In the genomic region with DNA sequence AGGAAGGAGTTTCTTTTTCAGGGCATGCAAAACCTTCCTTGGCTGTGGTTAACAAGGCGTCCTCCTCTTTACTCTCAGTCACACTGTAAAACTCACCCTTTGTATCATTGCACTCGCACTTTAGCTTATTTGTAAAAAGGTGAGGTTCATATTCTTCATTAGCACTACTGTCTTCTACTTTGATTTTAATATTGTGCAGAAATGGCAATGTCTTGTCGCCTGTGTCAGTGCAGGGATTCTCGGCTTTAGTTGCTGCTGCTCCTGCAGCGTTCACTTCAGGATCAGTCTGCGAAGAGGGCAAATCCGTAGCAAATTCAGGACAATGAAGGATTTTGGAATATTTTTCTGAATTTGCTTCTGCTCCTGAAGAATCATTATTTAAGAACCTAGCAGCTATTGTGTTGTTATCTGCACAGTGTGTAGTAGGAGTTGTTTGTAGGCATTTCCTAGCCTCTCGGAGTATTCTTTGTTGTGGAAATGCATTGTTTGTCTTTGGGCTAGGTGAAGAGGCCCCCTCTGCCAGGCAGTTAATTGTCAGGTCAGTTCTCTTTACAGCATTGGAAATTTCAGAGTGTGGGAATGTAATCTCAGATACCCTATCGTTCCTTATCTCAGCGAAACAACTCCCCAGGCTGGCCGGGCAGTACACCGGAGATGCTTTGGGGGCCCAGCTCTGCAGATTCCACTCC, we compare ENCODE assay signal across 9 cellular contexts. TPM values are rescaled to one million over a fixed set of nuclear protein-coding genes. Genes with fewer than 3 reads are reported as not detected.
DNase-seq lines count a peak whose midpoint lies in the region; ATAC-seq and TF ChIP-seq lines count a peak whose summit lies in the region.
"Had no signal": no experiment of that assay in that cellular context is flagged by ENCODE, and none has a peak within 500 bp of the region (broad histone marks: within the 10 kb centered on the region; RNA-seq: fewer than 3 reads in every experiment).

No MANE protein-coding gene starts in this region.

- ATAC-seq in T-cell (replicated peaks in 1 of 4), result no peak
- no peak for ATAC-seq in HG03439 (IDR thresholded peaks at IDR 0.05; ENCODE audit: unreplicated experiment)
- no peak for ATAC-seq in HG03139 (IDR thresholded peaks at IDR 0.05; ENCODE audit: unreplicated experiment)

- CTCF ChIA-PET in T-cell (lab: Charles Lee), result interaction anchor here in 1 of 2 donors (1.4 kb wide), 1 partner anchor 19 kb away, joined by 3 read pairs; no protein-coding TSS in a partner anchor

- H3K4me1 Mint-ChIP-seq in T-cell, result peaks cover 37 to 42% (median 39%) of the 10 kb centered on the region in 3 donors

- no peaks in the 10 kb centered on the region for H3K4me1 ChIP-seq in rectal smooth muscle tissue (ENCODE audit: control insufficient read depth, insufficient read depth, low read length)

- POLR2A ChIA-PET in T-cell (lab: Charles Lee), result no interaction called here

- H3K27me3 Mint-ChIP-seq in T-cell, result peaks cover 68 to 85% of the 10 kb centered on the region in 2 donors

- H3K27ac ChIP-seq in rectal smooth muscle tissue (ENCODE audit: low read depth, low read length), result peak overlapping the region; percentile 58

- H3K36me3 Mint-ChIP-seq in T-cell, result no peaks in the 10 kb centered on the region

- H3K4me3 Mint-ChIP-seq in T-cell, result peak overlapping the region; percentile 58 to 76 (median 59)

- H3K4me3 ChIP-seq in fibroblast of the aortic adventitia (ENCODE audit: low read depth, low read length), result peak overlapping the region; percentile 72
- H3K4me3 ChIP-seq in rectal smooth muscle tissue (ENCODE audit: low read length), result peak overlapping the region; percentile 64

- no peak overlapping the region for H3K9ac ChIP-seq in rectal smooth muscle tissue (ENCODE audit: low read length)

- no peaks in the 10 kb centered on the region for H3K36me3 ChIP-seq in rectal smooth muscle tissue (ENCODE audit: control insufficient read depth, insufficient read depth, low read length)

- DNase-seq in ELF-1 (ENCODE audit: low read depth, low spot score), result peak; percentile 27
- no peak for DNase-seq in T-cell
- no peak for DNase-seq in fibroblast of the aortic adventitia (ENCODE audit: low read depth)
- DNase-seq in SIG-M5 treated with dmso at 0.1 percent for 504 hours (lab: John Stamatoyannopoulos, UW; ENCODE audit: unreplicated experiment), result no peak
- DNase-seq in GM03348 (ENCODE audit: low spot score), result no peak
- DNase-seq: SIG-M5 had no signal

- peaks cover 11% of the 10 kb centered on the region for H3K27me3 ChIP-seq in rectal smooth muscle tissue (ENCODE audit: control insufficient read depth, insufficient read depth, low read length)

- H3K27ac Mint-ChIP-seq in T-cell, result peak overlapping the region in 1 of 2 donors; percentile 4

- TF ChIP-seq CTCF in fibroblast of the aortic adventitia (IDR thresholded peaks at IDR 0.05; ENCODE audit: insufficient read depth, low read length), result no peak

- no peaks in the 10 kb centered on the region for H3K9me3 Mint-ChIP-seq in T-cell

RNA-seq across cellular contexts. Expression of gene SKIDA1, which starts 9.8 kb away (rescaled TPM):
- total RNA-seq in T-cell, result under 1 TPM; 0.12 to 0.72 (median 0.57) TPM
- 0.41 and 0.90 TPM in 2 replicates for total RNA-seq in fibroblast of the aortic adventitia (ENCODE audit: low replicate concordance)

RNA-seq across cellular contexts. Expression of gene MLLT10, which starts 18.3 kb away (rescaled TPM):
- 10 to 100 TPM; 57.7 to 76.5 (median 66.1) TPM for total RNA-seq in T-cell
- total RNA-seq in fibroblast of the aortic adventitia (ENCODE audit: low replicate concordance), result 36.1 and 47.6 TPM in 2 replicates
